13 cellular contexts compared by ENCODE assay signal in the genomic region with DNA sequence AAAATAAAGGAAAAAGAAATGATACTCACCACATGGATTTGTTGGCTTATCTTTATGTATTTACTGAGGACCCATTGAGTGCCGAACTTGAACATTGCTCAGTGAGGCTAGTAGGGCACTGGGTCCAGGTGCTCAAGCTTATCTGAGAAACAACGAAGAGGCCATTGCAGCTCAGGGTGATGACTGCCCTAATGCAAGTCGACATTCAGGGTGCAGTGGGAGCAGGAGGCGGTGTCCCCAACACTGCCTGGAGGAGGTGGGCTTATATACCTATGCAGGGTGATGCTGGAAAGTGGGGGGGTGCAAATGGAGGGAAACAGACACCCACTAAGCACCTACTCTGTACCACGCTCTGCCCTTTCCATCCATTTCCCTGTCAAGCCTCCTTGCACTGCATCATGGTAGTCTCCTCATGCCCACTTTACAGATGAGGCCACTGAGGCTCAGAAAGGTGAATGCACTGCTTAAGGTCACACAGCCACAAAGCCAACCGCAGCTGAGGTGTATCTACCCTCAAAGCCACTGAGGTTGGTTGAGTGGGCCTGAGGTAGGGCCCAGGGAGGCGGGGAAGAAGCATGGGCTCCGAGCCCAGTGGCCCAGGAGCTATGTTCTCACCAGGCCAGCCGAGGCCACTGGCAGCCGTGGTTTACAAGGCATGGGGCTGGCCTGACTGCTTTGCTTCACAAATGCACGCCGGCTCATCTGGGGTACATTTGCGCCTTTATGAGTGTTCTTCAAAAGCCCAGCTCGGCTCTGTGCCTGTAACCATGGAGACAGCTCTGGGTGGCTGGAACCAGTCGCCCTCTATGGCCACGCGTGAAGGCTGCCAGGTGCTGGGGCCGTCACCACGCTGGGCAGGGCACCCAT.
A peak's percentile ranks its signal among the peaks of the same experiment; 100 is the strongest.
DNase-seq lines count a peak whose midpoint lies in the region; TF ChIP-seq lines count a peak whose summit lies in the region.
"Had no signal": no experiment of that assay in that cellular context is flagged by ENCODE, and none has a peak within 500 bp of the region (broad histone marks: within the 10 kb centered on the region; RNA-seq: fewer than 3 reads in every experiment).

No MANE protein-coding gene starts in this region.

- H3K27me3 Mint-ChIP-seq in progenitor cell of endocrine pancreas = no peaks in the 10 kb centered on the region
- H3K27me3 Mint-ChIP-seq: activated naive CD4-positive, alpha-beta T cell treated with anti-CD3 and anti-CD28 coated beads, Interleukin-2, amount 50 U/mL, for 24 hours had no signal

- no peaks in the 10 kb centered on the region for H4K20me1 ChIP-seq in osteoblast (ENCODE audit: insufficient read depth, low read length)

- H3K9me3 ChIP-seq in osteoblast (ENCODE audit: low read depth, low read length) = no peaks in the 10 kb centered on the region
- H3K9me3 ChIP-seq: Caco-2, Peyer's patch had no signal

- H3K27ac ChIP-seq in cingulate gyrus (ENCODE audit: low read depth, low read length) = peak overlapping the region; percentile 81
- no peak overlapping the region for H3K27ac ChIP-seq in osteoblast (ENCODE audit: low read depth, low read length)

- H3K4me2 ChIP-seq in osteoblast (ENCODE audit: insufficient read depth, low read length) = no peak overlapping the region

- no peaks in the 10 kb centered on the region for H3K79me2 ChIP-seq in osteoblast (ENCODE audit: insufficient read depth, low read length)

- CTCF ChIA-PET in BJ (lab: Yijun Ruan, JAX) = interaction anchor here (1.4 kb wide), 1 partner anchor 110 kb away, joined by 4 read pairs; no protein-coding TSS in a partner anchor

- no peak overlapping the region for H2AFZ ChIP-seq in osteoblast (ENCODE audit: low read length)

- H3K36me3 Mint-ChIP-seq in progenitor cell of endocrine pancreas (ENCODE audit: insufficient read depth) = no peaks in the 10 kb centered on the region
- H3K36me3 Mint-ChIP-seq: activated naive CD4-positive, alpha-beta T cell treated with anti-CD3 and anti-CD28 coated beads, Interleukin-2, amount 50 U/mL, for 24 hours had no signal

- peak; percentile 37 for DNase-seq in BJ (ENCODE audit: low read depth)
- DNase-seq in NCI-H1417 treated with DMSO at 0.1 percent for 48 hours (lab: John Stamatoyannopoulos, UW) = peak; percentile 22
- peak; percentile 64 for DNase-seq in osteoblast (ENCODE audit: insufficient read length, low spot score, missing footprints)
- no peak for DNase-seq in activated CD4-positive, CD25-positive, alpha-beta regulatory T cell (lab: John Stamatoyannopoulos, UW)
- DNase-seq in islet precursor cell = no peak
- DNase-seq in germinal center (ENCODE audit: low spot score) = no peak
- DNase-seq in progenitor cell of endocrine pancreas (ENCODE audit: low spot score, unreplicated experiment) = no peak
- DNase-seq: Caco-2; Peyer's patch; stimulated activated CD4-positive, alpha-beta T cell treated with anti-CD3 and anti-CD28 coated beads, Interleukin-12 subunit alpha, Interleukin-12 subunit beta, amount 100 ng/mL, for 4 hours had no signal

- H3K27me3 ChIP-seq in BJ (ENCODE audit: control insufficient read depth, insufficient read depth, low read length) (no peaks in the 10 kb centered on the region), osteoblast (ENCODE audit: insufficient read depth, low read length) (no peaks in the 10 kb centered on the region)
- H3K27me3 ChIP-seq: Peyer's patch had no signal

- no peak overlapping the region for H3K27ac Mint-ChIP-seq in progenitor cell of endocrine pancreas
- H3K27ac Mint-ChIP-seq: activated naive CD4-positive, alpha-beta T cell treated with anti-CD3 and anti-CD28 coated beads, Interleukin-2, amount 50 U/mL, for 24 hours had no signal

- H3K4me1 ChIP-seq in osteoblast (ENCODE audit: insufficient read depth, low read length) = peaks cover 2% of the 10 kb centered on the region

- H3K4me3 ChIP-seq in BJ (ENCODE audit: low read depth, low read length) (no peak overlapping the region), osteoblast (ENCODE audit: insufficient read depth, low read length) (no peak overlapping the region)
- H3K4me3 ChIP-seq: Peyer's patch had no signal

- no peaks in the 10 kb centered on the region for H3K9me3 Mint-ChIP-seq in progenitor cell of endocrine pancreas (ENCODE audit: low read depth)
- H3K9me3 Mint-ChIP-seq: activated naive CD4-positive, alpha-beta T cell treated with anti-CD3 and anti-CD28 coated beads, Interleukin-2, amount 50 U/mL, for 24 hours; IgD-negative memory B cell had no signal

- no peaks in the 10 kb centered on the region for H3K36me3 ChIP-seq in BJ (ENCODE audit: control insufficient read depth, insufficient read depth, low read length)
- no peaks in the 10 kb centered on the region for H3K36me3 ChIP-seq in osteoblast (ENCODE audit: insufficient read depth, low read length)
- H3K36me3 ChIP-seq: Peyer's patch had no signal

- H3K4me1 Mint-ChIP-seq in progenitor cell of endocrine pancreas (ENCODE audit: low read depth) = peaks cover 15% of the 10 kb centered on the region
- H3K4me1 Mint-ChIP-seq: activated naive CD4-positive, alpha-beta T cell treated with anti-CD3 and anti-CD28 coated beads, Interleukin-2, amount 50 U/mL, for 24 hours; IgD-negative memory B cell had no signal

- no peak overlapping the region for H3K4me3 Mint-ChIP-seq in progenitor cell of endocrine pancreas (ENCODE audit: low read depth)
- H3K4me3 Mint-ChIP-seq: activated naive CD4-positive, alpha-beta T cell treated with anti-CD3 and anti-CD28 coated beads, Interleukin-2, amount 50 U/mL, for 24 hours; IgD-negative memory B cell had no signal

- TF ChIP-seq CTCF in BJ (IDR thresholded peaks at IDR 0.05; ENCODE audit: insufficient read depth, low read depth, low read length) (0 out of 2 replicates have a peak, but pooled peaks have one; percentile 16), osteoblast (IDR thresholded peaks at IDR 0.05; ENCODE audit: extremely low read depth, low read depth, low read length) (no peak), progenitor cell of endocrine pancreas (IDR thresholded peaks at IDR 0.05; ENCODE audit: unreplicated experiment) (no peak)

- POLR2A ChIA-PET in BJ (lab: Charles Lee) = no interaction called here

Comparison
In these comparisons a context has a peak if more than half of its experiments do, and no peak if none do; other contexts are left out.
1. DNase-seq: peak in BJ (single experiment), NCI-H1417 treated with DMSO at 0.1 percent for 48 hours (single experiment) and osteoblast (single experiment); none in activated CD4-positive, CD25-positive, alpha-beta regulatory T cell (0 of 4), islet precursor cell (single experiment), germinal center (single experiment) and progenitor cell of endocrine pancreas (single experiment).